In the genomic region with DNA sequence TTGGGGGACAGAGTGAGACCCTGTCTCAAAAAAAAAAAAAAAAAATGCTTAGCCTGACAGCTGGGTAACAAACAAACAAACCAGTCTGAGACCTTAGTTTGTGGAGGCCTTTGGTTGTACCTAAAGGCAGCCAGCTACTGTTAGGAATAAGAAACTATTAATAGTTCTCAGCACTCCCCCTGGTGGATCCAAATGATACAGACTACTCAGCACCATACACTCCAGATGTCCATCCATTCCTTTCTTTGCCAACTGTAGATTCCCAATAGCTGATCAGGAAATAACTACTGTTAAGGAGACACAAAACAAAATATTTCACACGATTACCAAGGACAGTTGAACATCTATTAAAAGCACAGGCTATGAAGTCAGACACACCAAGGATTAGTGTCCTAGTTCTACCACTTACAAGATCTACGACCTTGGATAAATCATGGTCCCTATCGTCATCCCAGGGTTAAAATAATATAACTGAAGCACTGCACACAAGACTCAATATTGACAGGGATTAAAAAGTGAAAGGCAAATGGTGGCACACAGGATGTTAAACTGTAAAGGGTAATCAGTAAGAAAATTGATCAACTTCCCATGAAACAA, we compare ENCODE assay signal across 8 cellular contexts. TPM values are rescaled to one million over a fixed set of nuclear protein-coding genes. Genes with fewer than 3 reads are reported as not detected.
DNase-seq lines count a peak whose midpoint lies in the region; ATAC-seq and TF ChIP-seq lines count a peak whose summit lies in the region.

No MANE protein-coding gene starts in this region.

- H2AFZ ChIP-seq in trophoblast cell (ENCODE audit: insufficient read depth, low read length, poor library complexity) = no peak overlapping the region

- H3K79me2 ChIP-seq in trophoblast cell (ENCODE audit: control insufficient read depth, insufficient read depth, low read length, poor library complexity) = no peaks in the 10 kb centered on the region

- H4K91ac ChIP-seq in trophoblast cell (ENCODE audit: low read depth, low read length) = no peak overlapping the region

- H2BK12ac ChIP-seq in trophoblast cell (ENCODE audit: low read length) = no peak overlapping the region

- H3K36me3 ChIP-seq in trophoblast cell (ENCODE audit: control insufficient read depth in 1 of 2, insufficient read depth in 2 of 2, low read length in 2 of 2) (peaks cover 7 to 12% of the 10 kb centered on the region in 2 experiments), MG63 (peaks cover 2% of the 10 kb centered on the region)

- no peak overlapping the region for H2AK5ac ChIP-seq in trophoblast cell (ENCODE audit: low read length)

- no peaks in the 10 kb centered on the region for H3K79me1 ChIP-seq in trophoblast cell (ENCODE audit: low read length)

- H3K18ac ChIP-seq in trophoblast cell (ENCODE audit: low read length) = no peak overlapping the region

- no CpG with 5 or more reads among the region's 3 CpGs for WGBS in trophoblast cell (ENCODE audit: extremely low coverage, insufficient coverage, insufficient read length)

- H3K27ac ChIP-seq in foreskin keratinocyte (no peak overlapping the region), trophoblast cell (ENCODE audit: low read depth, low read length) (no peak overlapping the region)

- H3K4me2 ChIP-seq in trophoblast cell (ENCODE audit: low read length) = no peak overlapping the region

- H3K4me1 ChIP-seq in foreskin keratinocyte (no peaks in the 10 kb centered on the region), trophoblast cell (ENCODE audit: control insufficient read depth in 1 of 2, insufficient read depth in 2 of 2, low read length in 2 of 2) (no peaks in the 10 kb centered on the region)

- no peak overlapping the region for H3K14ac ChIP-seq in trophoblast cell (ENCODE audit: low read length)

- ATAC-seq in GM21423 (IDR thresholded peaks at IDR 0.05; ENCODE audit: unreplicated experiment) (peak; percentile 79), foreskin keratinocyte (peak; percentile 97)

- H4K8ac ChIP-seq in trophoblast cell (ENCODE audit: low read depth, low read length) = no peak overlapping the region

- no peak overlapping the region for H4K12ac ChIP-seq in trophoblast cell (ENCODE audit: low read depth, low read length)

- H3K23ac ChIP-seq in trophoblast cell (ENCODE audit: low read length) = no peak overlapping the region

- H3K27me3 ChIP-seq in foreskin keratinocyte (no peaks in the 10 kb centered on the region), trophoblast cell (ENCODE audit: insufficient read depth, low read length) (no peaks in the 10 kb centered on the region), MG63 (no peaks in the 10 kb centered on the region)

- no peak overlapping the region for H2BK120ac ChIP-seq in trophoblast cell (ENCODE audit: insufficient read depth, low read length, poor library complexity)

- H3K4me3 ChIP-seq in NB4 (ENCODE audit: low read depth, low read length) (no peak overlapping the region), trophoblast cell (ENCODE audit: low read depth, low read length) (no peak overlapping the region), MG63 (no peak overlapping the region)

- TF ChIP-seq CTCF in NB4 (IDR thresholded peaks at IDR 0.05; ENCODE audit: low read depth, low read length) (peak; percentile 85), foreskin keratinocyte (conservative IDR thresholded peaks at IDR 0.05) (peak; percentile 71)

- H2BK5ac ChIP-seq in trophoblast cell (ENCODE audit: low read depth, low read length, poor library complexity) = no peak overlapping the region

- DNase-seq in EH (ENCODE audit: low read depth) (peak; percentile 62), NB4 (ENCODE audit: low read depth) (peak; percentile 55), SW480 (ENCODE audit: low spot score) (peak; percentile 43), foreskin keratinocyte (peak in 1 of 2 donors; percentile 42), trophoblast cell (peak; percentile 15 to 68), MG63 (no peak)
- no peak for DNase-seq in effector CD4-positive, alpha-beta T cell

- TF ChIP-seq POLR2A in NB4 (IDR thresholded peaks at IDR 0.05; ENCODE audit: extremely low read depth, insufficient read length) = no peak

- no peak overlapping the region for H3K4ac ChIP-seq in trophoblast cell (ENCODE audit: low read depth, low read length)

- no peaks in the 10 kb centered on the region for H3K9me3 ChIP-seq in trophoblast cell (ENCODE audit: insufficient read depth, low read depth, low read length)
- H3K9me3 ChIP-seq in MG63 = no peaks in the 10 kb centered on the region

- H3K9ac ChIP-seq in trophoblast cell (ENCODE audit: low read length) = no peak overlapping the region

RNA-seq across cellular contexts. Expression of a gene that starts 17.2 kb away (rescaled TPM):
- not detected in 2 replicates for total RNA-seq in foreskin keratinocyte
- polyA plus RNA-seq in foreskin keratinocyte = not detected in 2 replicates
- not detected in 2 replicates for polyA plus RNA-seq in trophoblast cell (2013)
- total RNA-seq in MG63 (2014; rRNA removed; shearing (Covaris generic); ENCODE audit: low replicate concordance) = not detected in 2 replicates

RNA-seq across cellular contexts. Expression of a gene that starts 23.3 kb away (rescaled TPM):
- total RNA-seq in foreskin keratinocyte = 27.0 and 28.9 TPM in 2 replicates
- polyA plus RNA-seq in foreskin keratinocyte = 12.7 and 16.1 TPM in 2 replicates
- 14.3 and 14.6 TPM in 2 replicates for polyA plus RNA-seq in trophoblast cell (2013)
- total RNA-seq in MG63 (2014; rRNA removed; shearing (Covaris generic); ENCODE audit: low replicate concordance) = 22.2 and 23.4 TPM in 2 replicates

Comparison
In these comparisons a context has a peak if more than half of its experiments do, and no peak if none do; other contexts are left out.
1. DNase-seq: peak in EH (single experiment), NB4 (single experiment), SW480 (single experiment) and trophoblast cell (2 of 2); none in MG63 (single experiment) and effector CD4-positive, alpha-beta T cell (single experiment).